ENCODE assay signal across 24 cellular contexts in genomic region chr12:94565683-94566082, GRCh38.
"Had no signal": no experiment of that assay in that cellular context is flagged by ENCODE, and none has a peak within 500 bp of the region (broad histone marks: within the 10 kb centered on the region; RNA-seq: fewer than 3 reads in every experiment).

No MANE protein-coding gene starts in this region.

- H3K9me3 ChIP-seq: ascending aorta, breast epithelium, esophagus muscularis mucosa, gastroesophageal sphincter had no signal

- H3K4me3 ChIP-seq: ascending aorta, breast epithelium, cardiac muscle cell, coronary artery, esophagus muscularis mucosa, gastroesophageal sphincter had no signal

- H3K27ac ChIP-seq: ascending aorta, breast epithelium, cardiac muscle cell, coronary artery, esophagus muscularis mucosa, gastroesophageal sphincter had no signal

- H3K36me3 ChIP-seq: breast epithelium, cardiac muscle cell had no signal

- H3K27me3 ChIP-seq: ascending aorta, breast epithelium, esophagus muscularis mucosa, gastroesophageal sphincter had no signal

- H3K4me1 ChIP-seq: ascending aorta, breast epithelium had no signal

- DNase-seq: activated CD4-positive, alpha-beta memory T cell treated with anti-CD3 and anti-CD28 coated beads for 36 hours; activated CD4-positive, alpha-beta T cell treated with anti-CD3 and anti-CD28 coated beads for 36 hours; activated CD4-positive, alpha-beta T cell treated with anti-CD3 and anti-CD28 coated beads, Interleukin-2, amount 10 ng/mL, durations not matched to agents 24 days and 14 days; activated CD4-positive, CD25-positive, alpha-beta regulatory T cell; activated CD4-positive, CD25-positive, alpha-beta regulatory T cell treated with anti-CD3 and anti-CD28 coated beads, Interleukin-2, amount 50 U/mL, for 72 hours; activated CD8-positive, alpha-beta memory T cell treated with anti-CD3 and anti-CD28 coated beads, Interleukin-2, amount 10 ng/mL, durations not matched to agents 7 days and 5 days; activated CD8-positive, alpha-beta memory T cell treated with anti-CD3 and anti-CD28 coated beads, Interleukin-2, amount 50 U/mL, for 4 hours; activated CD8-positive, alpha-beta T cell treated with anti-CD3 and anti-CD28 coated beads, Interleukin-2, amount 10 ng/mL, durations not matched to agents 7 days and 5 days; activated effector memory CD4-positive, alpha-beta T cell treated with anti-CD3 and anti-CD28 coated beads, Interleukin-2, amount 50 U/mL, for 16 hours; activated naive CD4-positive, alpha-beta T cell treated with anti-CD3 and anti-CD28 coated beads for 36 hours; activated naive CD8-positive, alpha-beta T cell treated with anti-CD3 and anti-CD28 coated beads, Interleukin-2, amount 10 ng/mL, durations not matched to agents 7 days and 5 days; activated T-cell treated with anti-CD3 and anti-CD28 coated beads, Interleukin-2, amount 50 U/mL, for 1 hour; activated T-cell treated with anti-CD3 and anti-CD28 coated beads, Interleukin-2, amount 50 U/mL, for 48 hours; central memory CD4-positive, alpha-beta T cell; effector CD4-positive, alpha-beta T cell; effector memory CD8-positive, alpha-beta T cell; erythroblast; T-helper 2 cell had no signal
